ENCODE assay signal across 1 cellular context in the genomic region with DNA sequence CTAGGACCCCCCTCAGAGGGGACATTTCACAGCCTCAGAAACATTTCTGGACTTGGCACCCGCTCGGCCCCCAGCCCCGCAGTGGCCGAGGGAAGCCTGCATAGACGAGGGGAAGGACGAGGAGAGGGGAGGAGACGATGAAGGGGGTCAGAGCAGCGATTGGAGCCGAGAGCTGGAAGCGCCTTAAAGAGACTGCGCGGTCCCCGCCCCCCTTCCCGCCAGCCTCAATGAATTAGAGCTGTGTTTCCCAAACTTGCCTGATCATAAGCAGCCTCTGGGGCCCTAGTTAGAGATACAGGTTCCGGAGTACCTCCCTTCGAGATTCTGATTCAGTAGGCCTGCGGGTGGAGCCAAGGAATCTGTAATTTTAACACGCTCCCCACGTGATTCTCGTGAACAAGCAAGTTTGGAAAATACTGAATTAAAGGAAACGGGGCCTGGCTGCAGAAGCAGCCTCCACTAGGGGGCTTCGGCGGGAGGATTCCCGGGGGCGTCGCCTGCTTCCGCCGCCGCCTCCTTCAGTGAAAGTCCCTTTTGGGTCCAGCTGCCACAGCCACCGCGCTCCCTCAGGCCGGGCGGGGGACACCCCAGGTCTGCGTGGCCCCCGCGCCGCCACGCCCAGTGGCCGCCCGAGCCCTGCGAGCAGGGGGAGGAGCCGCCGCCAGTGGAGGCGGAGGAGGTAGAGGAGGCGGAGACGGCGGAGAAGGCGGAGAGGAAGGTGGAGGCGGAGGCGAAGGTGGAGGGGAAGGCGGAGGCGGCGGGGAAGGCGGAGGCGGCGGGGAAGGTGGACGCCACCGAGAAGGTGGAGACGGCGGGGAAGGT.
TF ChIP-seq lines count a peak whose summit lies in the region.

USP27X (plus strand) TSS at position 651 of the 822 bp plus-strand sequence. CDS start 824 bp downstream, outside the sequence.

TF ChIP-seq in IMR-90, 13 proteins besides CTCF, POLR2A, EP300 and RAD21 (continued from another document):
- TF ChIP-seq, protein P1, sequence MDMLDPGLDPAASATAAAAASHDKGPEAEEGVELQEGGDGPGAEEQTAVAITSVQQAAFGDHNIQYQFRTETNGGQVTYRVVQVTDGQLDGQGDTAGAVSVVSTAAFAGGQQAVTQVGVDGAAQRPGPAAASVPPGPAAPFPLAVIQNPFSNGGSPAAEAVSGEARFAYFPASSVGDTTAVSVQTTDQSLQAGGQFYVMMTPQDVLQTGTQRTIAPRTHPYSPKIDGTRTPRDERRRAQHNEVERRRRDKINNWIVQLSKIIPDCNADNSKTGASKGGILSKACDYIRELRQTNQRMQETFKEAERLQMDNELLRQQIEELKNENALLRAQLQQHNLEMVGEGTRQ (IDR thresholded peaks at IDR 0.05; ENCODE audit: low read depth, low read length) = peak; percentile 76
- TF ChIP-seq FOS (IDR thresholded peaks at IDR 0.05; ENCODE audit: low read depth, low read length) (peak; percentile 65; the same call in 1 of the 2 replicates), MXI1 (IDR thresholded peaks at IDR 0.05; ENCODE audit: borderline replicate concordance, low read depth, low read length) (no peak)
